ENCODE assay signal across 17 cellular contexts in genomic region chr16:66135376-66135775, GRCh38.
DNase-seq lines count a peak whose midpoint lies in the region; ATAC-seq and TF ChIP-seq lines count a peak whose summit lies in the region.
"Had no signal": no experiment of that assay in that cellular context is flagged by ENCODE, and none has a peak within 500 bp of the region (broad histone marks: within the 10 kb centered on the region; RNA-seq: fewer than 3 reads in every experiment).

No MANE protein-coding gene starts in this region.

- no peak overlapping the region for H3K4me3 Mint-ChIP-seq in Caco-2 (ENCODE audit: unreplicated experiment)
- H3K4me3 Mint-ChIP-seq: activated T-helper 1 cell treated with anti-CD3 and anti-CD28 coated beads, Interleukin-12 subunit alpha, Interleukin-12 subunit beta, Interleukin-2, Interleukin-4 antibody, amounts not matched to agents 30 ng/mL and 10 ng/mL and 1 ng/mL, durations not matched to agents 14 hours and 24 hours and 36 hours; GM23338; stimulated activated effector memory CD8-positive, alpha-beta T cell treated with anti-CD3 and anti-CD28 coated beads, Interleukin-12 subunit alpha, Interleukin-12 subunit beta, amount 100 ng/mL, for 72 hours had no signal

- no peaks in the 10 kb centered on the region for H3K36me3 ChIP-seq in Caco-2 (ENCODE audit: control insufficient read depth, insufficient read depth, low read length)

- H3K9me3 ChIP-seq in Caco-2, result no peaks in the 10 kb centered on the region

- H3K27me3 ChIP-seq in Caco-2 (replicated peaks; ENCODE audit: control insufficient read depth, insufficient read depth, low read length), result no peaks in the 10 kb centered on the region

- intact Hi-C loops in Caco-2 (cut with micrococcal nuclease; ENCODE audit: unreplicated experiment), result no loop called here
- intact Hi-C loops in sciatic nerve (cut with DNase I), result no loop called here

- peaks cover 9% of the 10 kb centered on the region; the same call in 1 of the 2 replicates for H3K4me1 ChIP-seq in Caco-2

- no peak overlapping the region for H3K4me3 ChIP-seq in Caco-2 (ENCODE audit: low read depth, low read length)
- H3K4me3 ChIP-seq in fibroblast of the aortic adventitia (ENCODE audit: low read depth, low read length), result no peak overlapping the region
- H3K4me3 ChIP-seq: GM23338, SK-N-MC had no signal

- DNase-seq in Caco-2, result no peak
- DNase-seq in fibroblast of the aortic adventitia (ENCODE audit: low read depth), result peak; percentile 74
- DNase-seq in left lobe of liver (ENCODE audit: low spot score), result no peak
- DNase-seq in sciatic nerve (ENCODE audit: low spot score), result peak; percentile 76
- DNase-seq in NOMO-1 treated with DMSO at 0.1 percent for 48 hours (lab: John Stamatoyannopoulos, UW; ENCODE audit: unreplicated experiment), result no peak
- DNase-seq in HCEC 1CT, result no peak
- DNase-seq in activated T-cell treated with anti-CD3 and anti-CD28 coated beads, Interleukin-2, amount 50 U/mL, for 1 hour, result no peak
- DNase-seq: activated CD4-positive, alpha-beta T cell treated with anti-CD3 and anti-CD28 coated beads, Interleukin-2, amount 50 U/mL, for 4 hours; anterior cingulate cortex; NCI-H1092 treated with DMSO at 0.1 percent for 48 hours; NCI-H345; retina had no signal

- TF ChIP-seq CTCF in Caco-2 (IDR thresholded peaks at IDR 0.05; ENCODE audit: insufficient read depth in 1 of 2, low read depth in 1 of 2, low read length in 1 of 2, severe bottlenecking in 1 of 2, unreplicated experiment in 1 of 2) (no peak), fibroblast of the aortic adventitia (IDR thresholded peaks at IDR 0.05; ENCODE audit: insufficient read depth, low read length) (no peak)

- no peaks in the 10 kb centered on the region for H3K36me3 Mint-ChIP-seq in Caco-2 (ENCODE audit: insufficient read depth, unreplicated experiment)
- H3K36me3 Mint-ChIP-seq: stimulated activated effector memory CD8-positive, alpha-beta T cell treated with anti-CD3 and anti-CD28 coated beads, Interleukin-12 subunit alpha, Interleukin-12 subunit beta, amount 100 ng/mL, for 72 hours had no signal

- no peaks in the 10 kb centered on the region for H3K4me1 Mint-ChIP-seq in Caco-2 (ENCODE audit: low read depth, unreplicated experiment)
- H3K4me1 Mint-ChIP-seq: stimulated activated effector memory CD8-positive, alpha-beta T cell treated with anti-CD3 and anti-CD28 coated beads, Interleukin-12 subunit alpha, Interleukin-12 subunit beta, amount 100 ng/mL, for 72 hours had no signal

- H3K27ac Mint-ChIP-seq in Caco-2 (ENCODE audit: unreplicated experiment), result peak overlapping the region; percentile 40
- H3K27ac Mint-ChIP-seq: activated T-helper 1 cell treated with anti-CD3 and anti-CD28 coated beads, Interleukin-12 subunit alpha, Interleukin-12 subunit beta, Interleukin-2, Interleukin-4 antibody, amounts not matched to agents 30 ng/mL and 10 ng/mL and 1 ng/mL, durations not matched to agents 14 hours and 24 hours and 36 hours; GM23338; stimulated activated effector memory CD8-positive, alpha-beta T cell treated with anti-CD3 and anti-CD28 coated beads, Interleukin-12 subunit alpha, Interleukin-12 subunit beta, amount 100 ng/mL, for 72 hours had no signal

- H3K9me3 Mint-ChIP-seq in Caco-2 (ENCODE audit: unreplicated experiment), result no peaks in the 10 kb centered on the region
- H3K9me3 Mint-ChIP-seq: activated T-helper 1 cell treated with anti-CD3 and anti-CD28 coated beads, Interleukin-12 subunit alpha, Interleukin-12 subunit beta, Interleukin-2, Interleukin-4 antibody, amounts not matched to agents 30 ng/mL and 10 ng/mL and 1 ng/mL, durations not matched to agents 14 hours and 24 hours and 36 hours; stimulated activated effector memory CD8-positive, alpha-beta T cell treated with anti-CD3 and anti-CD28 coated beads, Interleukin-12 subunit alpha, Interleukin-12 subunit beta, amount 100 ng/mL, for 72 hours had no signal

- POLR2A ChIA-PET in Caco-2 (lab: Charles Lee), result interaction anchor here (1.0 kb wide), 1 partner anchor 17 kb away, joined by 3 read pairs; no protein-coding TSS in a partner anchor

- CTCF ChIA-PET in Caco-2 (lab: Charles Lee), result no interaction called here

- no TSS peak for BruUV-seq in Caco-2 (replicated peaks; lab: Mats Ljungman, UMichigan)

- ATAC-seq in left lobe of liver (peak; percentile 50), sciatic nerve (peak; percentile 85), HG03108 (IDR thresholded peaks at IDR 0.05; ENCODE audit: unreplicated experiment) (no peak)
- ATAC-seq: GM23338; stimulated activated effector memory CD8-positive, alpha-beta T cell treated with anti-CD3 and anti-CD28 coated beads, Interleukin-12 subunit alpha, Interleukin-12 subunit beta, amount 100 ng/mL, for 72 hours had no signal

- H3K27me3 Mint-ChIP-seq in Caco-2 (ENCODE audit: insufficient read depth, unreplicated experiment), result peaks cover 7% of the 10 kb centered on the region

Comparison
In these comparisons a context has a peak if more than half of its experiments do, and no peak if none do; other contexts are left out.
1. DNase-seq: peak in fibroblast of the aortic adventitia (single experiment) and sciatic nerve (single experiment); none in Caco-2 (0 of 2), left lobe of liver (single experiment), NOMO-1 treated with DMSO at 0.1 percent for 48 hours (single experiment), HCEC 1CT (single experiment) and activated T-cell treated with anti-CD3 and anti-CD28 coated beads, Interleukin-2, amount 50 U/mL, for 1 hour (single experiment).